ENCODE assay signal across 37 cellular contexts in genomic region chr2:14263053-14263452, GRCh38.
"Had no signal": no experiment of that assay in that cellular context is flagged by ENCODE, and none has a peak within 500 bp of the region (broad histone marks: within the 10 kb centered on the region; RNA-seq: fewer than 3 reads in every experiment).

No MANE protein-coding gene starts in this region.

- H3K4me1 ChIP-seq: adrenal gland had no signal

- H3K27me3 Mint-ChIP-seq: activated B cell treated with CpG ODN at 0.5 μM for 24 hours; activated CD4-positive, alpha-beta memory T cell treated with anti-CD3 and anti-CD28 coated beads for 36 hours; activated CD4-positive, alpha-beta T cell treated with anti-CD3 and anti-CD28 coated beads, Interleukin-2, amount 10 ng/mL, durations not matched to agents 24 days and 14 days; activated CD8-positive, alpha-beta T cell treated with anti-CD3 and anti-CD28 coated beads for 36 hours; activated naive CD8-positive, alpha-beta T cell treated with anti-CD3 and anti-CD28 coated beads for 36 hours; activated T-helper 17 cell treated with anti-CD3 and anti-CD28 coated beads, Interleukin-2, amount 50 U/mL, for 72 hours; brain; central memory CD8-positive, alpha-beta T cell had no signal

- H3K27ac ChIP-seq: adrenal gland, cardiac muscle cell, VCaP had no signal

- H3K4me3 ChIP-seq: adrenal gland, cardiac muscle cell had no signal

- H3K4me1 Mint-ChIP-seq: activated B cell treated with CpG ODN at 0.5 μM for 24 hours; activated CD4-positive, alpha-beta T cell treated with anti-CD3 and anti-CD28 coated beads, Interleukin-2, amount 10 ng/mL, durations not matched to agents 24 days and 14 days; activated naive CD8-positive, alpha-beta T cell treated with anti-CD3 and anti-CD28 coated beads for 36 hours; activated T-helper 17 cell treated with anti-CD3 and anti-CD28 coated beads, Interleukin-2, amount 50 U/mL, for 72 hours; brain; central memory CD8-positive, alpha-beta T cell had no signal

- H3K9me3 ChIP-seq: adrenal gland had no signal

- DNase-seq: activated B cell treated with CpG ODN at 0.5 μM for 24 hours; activated CD4-positive, alpha-beta memory T cell treated with anti-CD3 and anti-CD28 coated beads for 36 hours; activated CD4-positive, alpha-beta T cell treated with anti-CD3 and anti-CD28 coated beads for 4 hours; activated CD4-positive, alpha-beta T cell treated with anti-CD3 and anti-CD28 coated beads, Interleukin-2, amount 10 ng/mL, durations not matched to agents 24 days and 14 days; activated CD4-positive, alpha-beta T cell treated with anti-CD3 and anti-CD28 coated beads, Interleukin-2, amount 50 U/mL, for 1 hour; activated CD4-positive, alpha-beta T cell treated with anti-CD3 and anti-CD28 coated beads, Interleukin-2, amount 50 U/mL, for 4 hours; activated CD4-positive, CD25-positive, alpha-beta regulatory T cell treated with anti-CD3 and anti-CD28 coated beads, Interleukin-2, amount 50 U/mL, for 72 hours; activated CD8-positive, alpha-beta memory T cell treated with anti-CD3 and anti-CD28 coated beads, Interleukin-2, amount 50 U/mL, for 4 hours; activated CD8-positive, alpha-beta T cell treated with anti-CD3 and anti-CD28 coated beads for 36 hours; activated effector memory CD4-positive, alpha-beta T cell treated with anti-CD3 and anti-CD28 coated beads, Interleukin-2, amount 50 U/mL, for 16 hours; activated gamma-delta T cell treated with Interleukin-2 at 50 U/mL for 16 hours; activated naive CD4-positive, alpha-beta T cell; activated naive CD4-positive, alpha-beta T cell treated with anti-CD3 and anti-CD28 coated beads for 36 hours; activated naive CD4-positive, alpha-beta T cell treated with anti-CD3 and anti-CD28 coated beads, Interleukin-2, amount 50 U/mL, for 16 hours; activated naive CD8-positive, alpha-beta T cell treated with anti-CD3 and anti-CD28 coated beads for 36 hours; activated T-cell treated with anti-CD3 and anti-CD28 coated beads for 4 hours; activated T-cell treated with anti-CD3 and anti-CD28 coated beads, Interleukin-2, amount 50 U/mL, for 1 hour; activated T-cell treated with anti-CD3 and anti-CD28 coated beads, Interleukin-2, amount 50 U/mL, for 4 hours; activated T-cell treated with anti-CD3 and anti-CD28 coated beads, Interleukin-2, amount 50 U/mL, for 72 hours; adrenal gland; amniotic stem cell; aorta; caudate nucleus; cerebellar nuclear complex; T-helper 2 cell; T-helper 9 cell had no signal

- H3K4me3 Mint-ChIP-seq: activated B cell treated with CpG ODN at 0.5 μM for 24 hours; activated CD4-positive, alpha-beta memory T cell treated with anti-CD3 and anti-CD28 coated beads for 36 hours; activated CD4-positive, alpha-beta T cell treated with anti-CD3 and anti-CD28 coated beads, Interleukin-2, amount 10 ng/mL, durations not matched to agents 24 days and 14 days; activated CD8-positive, alpha-beta T cell treated with anti-CD3 and anti-CD28 coated beads for 36 hours; activated naive CD4-positive, alpha-beta T cell treated with anti-CD3 and anti-CD28 coated beads for 36 hours; activated naive CD8-positive, alpha-beta T cell treated with anti-CD3 and anti-CD28 coated beads for 36 hours; activated T-cell treated with anti-CD3 and anti-CD28 coated beads, Interleukin-2, amount 50 U/mL, for 4 hours; activated T-cell treated with anti-CD3 and anti-CD28 coated beads, Interleukin-2, amount 50 U/mL, for 72 hours; activated T-helper 1 cell treated with anti-CD3 and anti-CD28 coated beads, Interleukin-12 subunit alpha, Interleukin-12 subunit beta, Interleukin-2, Interleukin-4 antibody, amounts not matched to agents 30 ng/mL and 10 ng/mL and 1 ng/mL, durations not matched to agents 14 hours and 24 hours and 36 hours; activated T-helper 17 cell treated with anti-CD3 and anti-CD28 coated beads, Interleukin-2, amount 50 U/mL, for 72 hours; brain; central memory CD8-positive, alpha-beta T cell; T-helper 1 cell treated with Interleukin-12 subunit alpha and Interleukin-12 subunit beta and Interleukin-4 antibody, amounts not matched to agents 30 μg/mL and 1 μg/mL, for 36 hours; T-helper 2 cell treated with Interferon-gamma antibody and Interleukin-4, amounts not matched to agents 5 μg/mL and 100 μg/mL, for 36 hours had no signal

- H3K27ac Mint-ChIP-seq: activated B cell treated with CpG ODN at 0.5 μM for 24 hours; activated CD4-positive, alpha-beta memory T cell treated with anti-CD3 and anti-CD28 coated beads for 36 hours; activated CD4-positive, alpha-beta T cell treated with anti-CD3 and anti-CD28 coated beads, Interleukin-2, amount 10 ng/mL, durations not matched to agents 24 days and 14 days; activated CD8-positive, alpha-beta T cell treated with anti-CD3 and anti-CD28 coated beads for 36 hours; activated naive CD4-positive, alpha-beta T cell treated with anti-CD3 and anti-CD28 coated beads for 36 hours; activated naive CD4-positive, alpha-beta T cell treated with anti-CD3 and anti-CD28 coated beads, Interleukin-2, amount 50 U/mL, for 72 hours; activated naive CD8-positive, alpha-beta T cell treated with anti-CD3 and anti-CD28 coated beads for 36 hours; activated T-cell treated with anti-CD3 and anti-CD28 coated beads, Interleukin-2, amount 50 U/mL, for 72 hours; activated T-helper 1 cell treated with anti-CD3 and anti-CD28 coated beads, Interleukin-12 subunit alpha, Interleukin-12 subunit beta, Interleukin-2, Interleukin-4 antibody, amounts not matched to agents 30 ng/mL and 10 ng/mL and 1 ng/mL, durations not matched to agents 14 hours and 24 hours and 36 hours; activated T-helper 17 cell treated with anti-CD3 and anti-CD28 coated beads, Interleukin-2, amount 50 U/mL, for 72 hours; brain; T-helper 1 cell treated with Interleukin-12 subunit alpha and Interleukin-12 subunit beta and Interleukin-4 antibody, amounts not matched to agents 30 μg/mL and 1 μg/mL, for 36 hours; T-helper 2 cell treated with Interferon-gamma antibody and Interleukin-4, amounts not matched to agents 5 μg/mL and 100 μg/mL, for 36 hours had no signal

- H3K36me3 Mint-ChIP-seq: activated CD4-positive, alpha-beta memory T cell treated with anti-CD3 and anti-CD28 coated beads for 36 hours; activated naive CD4-positive, alpha-beta T cell treated with anti-CD3 and anti-CD28 coated beads, Interleukin-2, amount 50 U/mL, for 72 hours; activated naive CD8-positive, alpha-beta T cell treated with anti-CD3 and anti-CD28 coated beads for 36 hours; brain had no signal

- H3K27me3 ChIP-seq: adrenal gland, cardiac muscle cell had no signal

- ATAC-seq: activated CD8-positive, alpha-beta T cell treated with anti-CD3 and anti-CD28 coated beads for 36 hours; activated naive CD4-positive, alpha-beta T cell treated with anti-CD3 and anti-CD28 coated beads, Interleukin-2, amount 50 U/mL, for 72 hours; activated T-cell treated with anti-CD3 and anti-CD28 coated beads, Interleukin-2, amount 50 U/mL, for 4 hours; activated T-cell treated with anti-CD3 and anti-CD28 coated beads, Interleukin-2, amount 50 U/mL, for 72 hours; activated T-helper 17 cell treated with anti-CD3 and anti-CD28 coated beads, Interleukin-2, amount 50 U/mL, for 72 hours had no signal

- FAIRE-seq: bronchial epithelial cell, TTC549 had no signal

- H3K9me3 Mint-ChIP-seq: activated B cell treated with CpG ODN at 0.5 μM for 24 hours; activated CD4-positive, alpha-beta T cell treated with anti-CD3 and anti-CD28 coated beads, Interleukin-2, amount 10 ng/mL, durations not matched to agents 24 days and 14 days; activated naive CD4-positive, alpha-beta T cell treated with anti-CD3 and anti-CD28 coated beads for 36 hours; activated naive CD8-positive, alpha-beta T cell treated with anti-CD3 and anti-CD28 coated beads for 36 hours; activated T-helper 1 cell treated with anti-CD3 and anti-CD28 coated beads, Interleukin-12 subunit alpha, Interleukin-12 subunit beta, Interleukin-2, Interleukin-4 antibody, amounts not matched to agents 30 ng/mL and 10 ng/mL and 1 ng/mL, durations not matched to agents 14 hours and 24 hours and 36 hours; brain; T-helper 1 cell treated with Interleukin-12 subunit alpha and Interleukin-12 subunit beta and Interleukin-4 antibody, amounts not matched to agents 30 μg/mL and 1 μg/mL, for 36 hours had no signal

- H3K36me3 ChIP-seq: adrenal gland, cardiac muscle cell had no signal
